9 cellular contexts compared by ENCODE assay signal in genomic region chr11:66081505-66081904, GRCh38. TPM values are rescaled to one million over a fixed set of nuclear protein-coding genes. Genes with fewer than 3 reads are reported as not detected.
A peak's percentile ranks its signal among the peaks of the same experiment; 100 is the strongest.
DNase-seq lines count a peak whose midpoint lies in the region; ATAC-seq and TF ChIP-seq lines count a peak whose summit lies in the region.
"Had no signal": no experiment of that assay in that cellular context is flagged by ENCODE, and none has a peak within 500 bp of the region (broad histone marks: within the 10 kb centered on the region; RNA-seq: fewer than 3 reads in every experiment).

No MANE protein-coding gene starts in this region.

- TF ChIP-seq CTCF in RWPE1 (conservative IDR thresholded peaks at IDR 0.05; ENCODE audit: low read depth) = no peak
- TF ChIP-seq CTCF in hepatocyte (IDR thresholded peaks at IDR 0.05; ENCODE audit: poor library complexity) = no peak
- no peak for TF ChIP-seq CTCF in progenitor cell of endocrine pancreas (IDR thresholded peaks at IDR 0.05; ENCODE audit: unreplicated experiment)

- no peaks in the 10 kb centered on the region for H3K9me3 ChIP-seq in hepatocyte (ENCODE audit: low read depth)

- peak overlapping the region; percentile 2 for H3K4me2 ChIP-seq in hepatocyte

- H3K9me2 ChIP-seq in hepatocyte (replicated peaks; ENCODE audit: insufficient read depth) = no peaks in the 10 kb centered on the region

- H4K20me1 ChIP-seq in hepatocyte (ENCODE audit: insufficient read depth, poor library complexity, severe bottlenecking) = no peaks in the 10 kb centered on the region

- H3K9me3 Mint-ChIP-seq in activated naive CD4-positive, alpha-beta T cell treated with anti-CD3 and anti-CD28 coated beads for 36 hours = no peaks in the 10 kb centered on the region
- H3K9me3 Mint-ChIP-seq in progenitor cell of endocrine pancreas (ENCODE audit: low read depth) = no peaks in the 10 kb centered on the region

- H3K4me3 ChIP-seq in hepatocyte = no peak overlapping the region

- CTCF ChIA-PET in RWPE1 (lab: Yijun Ruan, JAX) = no interaction called here
- CTCF ChIA-PET in activated naive CD4-positive, alpha-beta T cell treated with anti-CD3 and anti-CD28 coated beads for 36 hours (lab: Charles Lee) = interaction anchor here (0.6 to 7.1 kb wide), 9 partner anchors 13 to 1188 kb away, joined by 3 to 61 read pairs (median 4); partner anchors contain the start of gene PACS1

- intact Hi-C loops in activated naive CD4-positive, alpha-beta T cell treated with anti-CD3 and anti-CD28 coated beads for 36 hours (cut with micrococcal nuclease) = loop anchor here (1.0 kb wide), 3 partner anchors 9 to 32 kb away; no protein-coding TSS in a partner anchor

- peaks cover 17% of the 10 kb centered on the region for H3K36me3 Mint-ChIP-seq in activated naive CD4-positive, alpha-beta T cell treated with anti-CD3 and anti-CD28 coated beads for 36 hours (ENCODE audit: low read depth)
- H3K36me3 Mint-ChIP-seq in progenitor cell of endocrine pancreas (ENCODE audit: insufficient read depth) = peaks cover 5% of the 10 kb centered on the region

- H2AFZ ChIP-seq in hepatocyte = no peak overlapping the region

- peak; percentile 72 for DNase-seq in RWPE1 (ENCODE audit: low spot score)
- DNase-seq in activated naive CD4-positive, alpha-beta T cell treated with anti-CD3 and anti-CD28 coated beads for 36 hours = peak; percentile 91
- peak; percentile 29 for DNase-seq in hepatocyte (ENCODE audit: low spot score)
- DNase-seq in stimulated activated CD8-positive, alpha-beta memory T cell treated with anti-CD3 and anti-CD28 coated beads, Interleukin-12 subunit alpha, Interleukin-12 subunit beta, amount 100 ng/mL, for 1 hour (ENCODE audit: low read depth) = peak; percentile 54
- DNase-seq in progenitor cell of endocrine pancreas (ENCODE audit: low spot score, unreplicated experiment) = no peak

- H3K27me3 Mint-ChIP-seq in activated naive CD4-positive, alpha-beta T cell treated with anti-CD3 and anti-CD28 coated beads for 36 hours (ENCODE audit: low read depth) = no peaks in the 10 kb centered on the region
- H3K27me3 Mint-ChIP-seq in progenitor cell of endocrine pancreas = no peaks in the 10 kb centered on the region

- POLR2A ChIA-PET in RWPE1 (lab: Yijun Ruan, JAX; ENCODE audit: low non-redundant PET) = interaction anchor here (0.5 kb wide), 2 partner anchors 141 to 1302 kb away, joined by 5 to 11 read pairs; no protein-coding TSS in a partner anchor

- peak overlapping the region; percentile 98 for H3K27ac Mint-ChIP-seq in activated naive CD4-positive, alpha-beta T cell treated with anti-CD3 and anti-CD28 coated beads for 36 hours
- H3K27ac Mint-ChIP-seq in progenitor cell of endocrine pancreas = no peak overlapping the region

- H3K4me1 Mint-ChIP-seq in activated naive CD4-positive, alpha-beta T cell treated with anti-CD3 and anti-CD28 coated beads for 36 hours (ENCODE audit: low read depth) = peaks cover 92% of the 10 kb centered on the region
- H3K4me1 Mint-ChIP-seq in progenitor cell of endocrine pancreas (ENCODE audit: low read depth) = peaks cover 28% of the 10 kb centered on the region

- peak overlapping the region; percentile 78 for H3K4me3 Mint-ChIP-seq in activated naive CD4-positive, alpha-beta T cell treated with anti-CD3 and anti-CD28 coated beads for 36 hours
- no peak overlapping the region for H3K4me3 Mint-ChIP-seq in progenitor cell of endocrine pancreas (ENCODE audit: low read depth)

- H3K4me1 ChIP-seq in hepatocyte (ENCODE audit: insufficient read depth) = peaks cover 35% of the 10 kb centered on the region

- no peaks in the 10 kb centered on the region for H3K36me3 ChIP-seq in hepatocyte (replicated peaks; ENCODE audit: insufficient read depth, low read depth)

- peaks cover 94% of the 10 kb centered on the region for H3K79me2 ChIP-seq in hepatocyte

- peak overlapping the region; percentile 84 for H3K27ac ChIP-seq in RWPE1
- peak overlapping the region; percentile 44 for H3K27ac ChIP-seq in hepatocyte

- 44% methylated on average over 5 of the region's 5 CpGs for WGBS in hepatocyte (ENCODE audit: low lambda C conversion rate, missing lambda C conversion rate)

- peak; percentile 76 for ATAC-seq in GM18498 (IDR thresholded peaks at IDR 0.05; ENCODE audit: unreplicated experiment)
- peak; percentile 57 for ATAC-seq in HG03378 (IDR thresholded peaks at IDR 0.05; ENCODE audit: unreplicated experiment)
- no peak for ATAC-seq in GM18511 (IDR thresholded peaks at IDR 0.05; ENCODE audit: unreplicated experiment)

- H3K27me3 ChIP-seq in hepatocyte = no peaks in the 10 kb centered on the region

RNA-seq across cellular contexts. Expression of gene PACS1, which starts 11.4 kb away (rescaled TPM):
- total RNA-seq in activated naive CD4-positive, alpha-beta T cell treated with anti-CD3 and anti-CD28 coated beads for 36 hours = 10 to 100 TPM; 77.8 to 80.7 TPM
- total RNA-seq in hepatocyte (23.5 and 28.2 TPM in 2 replicates), progenitor cell of endocrine pancreas (68.3 and 72.3 TPM in 2 replicates)
- 70.1 and 71.5 TPM in 2 replicates for polyA plus RNA-seq in hepatocyte

RNA-seq across cellular contexts. Expression of gene SF3B2, which starts 29.3 kb away (rescaled TPM):
- total RNA-seq in activated naive CD4-positive, alpha-beta T cell treated with anti-CD3 and anti-CD28 coated beads for 36 hours = 100 to 1,000 TPM; 319 to 321 TPM
- total RNA-seq in hepatocyte = 109 and 120 TPM in 2 replicates
- 155 and 170 TPM in 2 replicates for polyA plus RNA-seq in hepatocyte
- total RNA-seq in progenitor cell of endocrine pancreas = 211 and 216 TPM in 2 replicates

RNA-seq across cellular contexts. Expression of gene GAL3ST3, which starts 32.5 kb away (rescaled TPM):
- under 1 TPM in 1 of 2 experiments, not detected in 1; 0.17 TPM for total RNA-seq in activated naive CD4-positive, alpha-beta T cell treated with anti-CD3 and anti-CD28 coated beads for 36 hours
- 0.68 and 0.80 TPM in 2 replicates for total RNA-seq in hepatocyte
- polyA plus RNA-seq in hepatocyte = 1.1 and 2.6 TPM in 2 replicates
- 3.9 and 4.8 TPM in 2 replicates for total RNA-seq in progenitor cell of endocrine pancreas
- total RNA-seq: SK-MEL-5 had no signal

RNA-seq across cellular contexts. Expression of gene CATSPER1, which starts 55.2 kb away (rescaled TPM):
- not detected for total RNA-seq in activated naive CD4-positive, alpha-beta T cell treated with anti-CD3 and anti-CD28 coated beads for 36 hours
- total RNA-seq in hepatocyte = not detected in 2 replicates
- polyA plus RNA-seq in hepatocyte = not detected in 2 replicates
- total RNA-seq in progenitor cell of endocrine pancreas = not detected in 2 replicates
